Comparison of ENCODE assay signal across 1 cellular context in genomic region chrX:155632424-155633100, GRCh38.
TF ChIP-seq lines count a peak whose summit lies in the region.

No MANE protein-coding gene starts in this region.

TF ChIP-seq in GM12878, 131 proteins besides CTCF, POLR2A, EP300 and RAD21:
- TF ChIP-seq MTA3 (IDR thresholded peaks at IDR 0.05; ENCODE audit: borderline replicate concordance, low read length) = no peak
- TF ChIP-seq SMC3 (IDR thresholded peaks at IDR 0.05; ENCODE audit: borderline replicate concordance, low read length) = no peak
- no peak for TF ChIP-seq MXI1 (IDR thresholded peaks at IDR 0.05; ENCODE audit: low read depth, low read length)
- no peak for TF ChIP-seq STAT1 (conservative IDR thresholded peaks at IDR 0.05)
- TF ChIP-seq RUNX3 (IDR thresholded peaks at IDR 0.05; ENCODE audit: low read length) = no peak
- TF ChIP-seq POU2F2 (IDR thresholded peaks at IDR 0.05; ENCODE audit: borderline replicate concordance, low read depth, low read length) = no peak
- no peak for TF ChIP-seq TCF12 (IDR thresholded peaks at IDR 0.05; ENCODE audit: low read depth, low read length)
- TF ChIP-seq NBN (IDR thresholded peaks at IDR 0.05) = no peak
- TF ChIP-seq SIX5 (IDR thresholded peaks at IDR 0.05; ENCODE audit: low read depth, low read length, severe bottlenecking) = no peak
- no peak for TF ChIP-seq BCL11A (IDR thresholded peaks at IDR 0.05; ENCODE audit: low read depth, low read length)
- no peak for TF ChIP-seq NRF1 (conservative IDR thresholded peaks at IDR 0.05; ENCODE audit: low read depth, low read length)
- no peak for TF ChIP-seq ZNF384 (IDR thresholded peaks at IDR 0.05; ENCODE audit: borderline replicate concordance, low read depth, low read length)
- no peak for TF ChIP-seq JUNB (IDR thresholded peaks at IDR 0.05)
- TF ChIP-seq MLLT1 (IDR thresholded peaks at IDR 0.05) = no peak
- TF ChIP-seq ZNF622 (IDR thresholded peaks at IDR 0.05) = no peak
- no peak for TF ChIP-seq SMARCA5 (IDR thresholded peaks at IDR 0.05)
- TF ChIP-seq CREM (IDR thresholded peaks at IDR 0.05; ENCODE audit: low read depth) = no peak
- TF ChIP-seq MTA2 (IDR thresholded peaks at IDR 0.05; ENCODE audit: low read depth) = no peak
